ENCODE assay signal across 12 cellular contexts in the genomic region with DNA sequence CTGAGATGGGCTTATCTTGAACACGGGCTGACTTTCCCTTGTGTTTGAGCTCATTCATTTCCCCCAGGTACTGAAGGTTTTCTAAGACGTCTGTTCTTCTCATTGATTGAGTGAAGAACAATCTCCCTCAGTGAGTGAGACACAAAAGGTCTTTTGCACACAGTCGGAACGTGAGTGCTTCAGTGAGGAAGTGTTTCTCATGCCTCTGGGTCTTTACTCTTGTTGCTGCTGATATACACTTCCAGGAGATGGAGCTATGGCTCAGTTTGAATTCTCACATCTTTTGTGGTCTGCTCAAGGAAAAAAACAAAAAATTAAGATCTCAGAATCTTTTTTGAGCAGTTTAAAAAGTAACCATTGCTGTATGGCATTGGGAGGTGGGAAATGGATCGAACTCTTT.
A peak's percentile ranks its signal among the peaks of the same experiment; 100 is the strongest.
DNase-seq lines count a peak whose midpoint lies in the region; ATAC-seq and TF ChIP-seq lines count a peak whose summit lies in the region.
"Had no signal": no experiment of that assay in that cellular context is flagged by ENCODE, and none has a peak within 500 bp of the region (broad histone marks: within the 10 kb centered on the region; RNA-seq: fewer than 3 reads in every experiment).

No MANE protein-coding gene starts in this region.

- no peaks in the 10 kb centered on the region for H3K9me2 ChIP-seq in neural cell (ENCODE audit: insufficient read depth, low read length)

- no peak overlapping the region for H2AFZ ChIP-seq in neural cell (ENCODE audit: low read depth, low read length)

- in situ Hi-C loops in astrocyte of the cerebellum (cut with HindIII; ENCODE audit: low sequenced_read_pairs), result no loop called here
- in situ Hi-C loops in G401 (cut with HindIII; ENCODE audit: low sequenced_read_pairs), result no loop called here

- no peak overlapping the region for H3K4me2 ChIP-seq in neural cell (ENCODE audit: low read length)

- no peaks in the 10 kb centered on the region for H3K9me3 ChIP-seq in neural cell (ENCODE audit: low read length)

- peak; percentile 61 for TF ChIP-seq RAD21 in neural cell (conservative IDR thresholded peaks at IDR 0.05)

- H3K36me3 ChIP-seq in neural cell (ENCODE audit: insufficient read depth, low read length), result no peaks in the 10 kb centered on the region
- H3K36me3 ChIP-seq: left lung had no signal

- H3K27me3 ChIP-seq in neural cell (ENCODE audit: insufficient read depth, low read depth, low read length), result no peaks in the 10 kb centered on the region
- H3K27me3 ChIP-seq: left lung had no signal

- H3K27ac ChIP-seq in neural cell (ENCODE audit: low read length), result no peak overlapping the region
- H3K27ac ChIP-seq: left lung had no signal

- TF ChIP-seq CTCF in astrocyte of the cerebellum (IDR thresholded peaks at IDR 0.05; ENCODE audit: low read depth, low read length, missing control alignments), result peak; percentile 60
- TF ChIP-seq CTCF in neural cell (IDR thresholded peaks at IDR 0.05; ENCODE audit: poor library complexity, severe bottlenecking), result peak; percentile 58

- H3K4me3 ChIP-seq in astrocyte of the cerebellum (ENCODE audit: low read depth, low read length) (no peak overlapping the region), neural cell (ENCODE audit: low read length) (no peak overlapping the region)
- H3K4me3 ChIP-seq: left lung had no signal

- TF ChIP-seq EP300 in neural cell (conservative IDR thresholded peaks at IDR 0.05; ENCODE audit: poor library complexity, severe bottlenecking), result no peak

- no peak overlapping the region for H3K9ac ChIP-seq in neural cell (ENCODE audit: low read length)

- no peaks in the 10 kb centered on the region for H4K20me1 ChIP-seq in neural cell (ENCODE audit: insufficient read depth)

- no peaks in the 10 kb centered on the region for H3K79me2 ChIP-seq in neural cell (replicated peaks; ENCODE audit: insufficient read depth, low read length)

- peak; percentile 57 for DNase-seq in DMS79 (lab: John Stamatoyannopoulos, UW)
- peak; percentile 16 for DNase-seq in M059J (ENCODE audit: low read depth)
- peak; percentile 4 for DNase-seq in astrocyte of the cerebellum (ENCODE audit: low read depth)
- no peak for DNase-seq in stimulated activated CD4-positive, alpha-beta T cell treated with anti-CD3 and anti-CD28 coated beads, Interleukin-1b, Interleukin-23, amount 100 ng/mL, for 48 hours
- DNase-seq in G401 (ENCODE audit: low spot score), result no peak
- DNase-seq: activated CD4-positive, alpha-beta T cell treated with anti-CD3 and anti-CD28 coated beads for 36 hours; activated naive CD4-positive, alpha-beta T cell treated with Interleukin-2 at 50 U/mL for 16 hours; left lung; small intestine had no signal

- no peaks in the 10 kb centered on the region for H3F3A ChIP-seq in neural cell (ENCODE audit: insufficient read depth, low read length, poor library complexity, severe bottlenecking)

- ATAC-seq in HG03439 (IDR thresholded peaks at IDR 0.05; ENCODE audit: unreplicated experiment) (no peak), GM18867 (IDR thresholded peaks at IDR 0.05; ENCODE audit: unreplicated experiment) (no peak)
- ATAC-seq: activated CD4-positive, alpha-beta T cell treated with anti-CD3 and anti-CD28 coated beads for 36 hours; left lung had no signal

TF ChIP-seq in neural cell, 6 proteins besides CTCF, POLR2A, EP300 and RAD21:
- no peak for TF ChIP-seq EZH2 (IDR thresholded peaks at IDR 0.05; ENCODE audit: borderline replicate concordance, insufficient read depth, low read length, poor library complexity, severe bottlenecking)
- peak; percentile 57 for TF ChIP-seq SMC3 (conservative IDR thresholded peaks at IDR 0.05; ENCODE audit: poor library complexity)

Comparison
In these comparisons a context has a peak if more than half of its experiments do, and no peak if none do; other contexts are left out.
1. DNase-seq: peak in DMS79 (single experiment), M059J (single experiment) and astrocyte of the cerebellum (single experiment); none in stimulated activated CD4-positive, alpha-beta T cell treated with anti-CD3 and anti-CD28 coated beads, Interleukin-1b, Interleukin-23, amount 100 ng/mL, for 48 hours (single experiment) and G401 (single experiment).